ENCODE assay signal across 9 cellular contexts in the genomic region with DNA sequence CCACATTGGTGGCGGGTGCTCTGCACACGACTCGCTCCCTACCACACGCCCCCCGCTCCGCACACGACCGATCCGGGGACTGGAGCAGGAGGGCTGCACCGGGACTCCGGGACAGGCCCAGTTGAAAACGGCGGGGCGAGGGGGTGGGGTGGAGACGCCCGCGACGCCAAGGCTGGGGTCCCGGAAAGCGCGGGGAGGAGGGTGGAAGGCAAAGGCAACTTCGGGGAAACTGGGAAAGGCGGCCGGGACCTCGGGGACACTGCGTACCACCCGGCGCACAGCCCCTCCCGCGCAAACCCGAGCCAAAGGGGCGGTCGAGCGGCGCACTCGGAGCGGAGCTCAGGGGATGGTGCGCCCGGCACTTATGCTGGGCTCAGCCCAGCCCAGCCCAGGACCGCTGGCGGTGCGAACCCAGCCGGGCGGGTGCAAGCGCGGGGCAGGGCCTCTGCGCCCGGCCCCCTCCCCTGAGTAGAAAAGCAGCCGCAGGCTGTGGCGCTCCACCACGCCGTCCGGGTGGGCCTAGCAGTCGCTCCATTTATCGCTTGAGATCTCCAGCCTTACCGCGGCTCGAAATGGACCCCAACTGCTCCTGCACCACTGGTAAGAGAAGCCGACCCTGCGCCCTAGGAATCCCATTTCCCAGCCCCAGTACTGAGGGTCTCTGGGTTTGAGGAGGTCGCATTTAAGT. TPM values are rescaled to one million over a fixed set of nuclear protein-coding genes. Genes with fewer than 3 reads are reported as not detected.
DNase-seq lines count a peak whose midpoint lies in the region; ATAC-seq, FAIRE-seq and TF ChIP-seq lines count a peak whose summit lies in the region.
"Had no signal": no experiment of that assay in that cellular context is flagged by ENCODE, and none has a peak within 500 bp of the region (broad histone marks: within the 10 kb centered on the region; RNA-seq: fewer than 3 reads in every experiment).

A gene (plus strand): TSS at position 500 of the 688 bp plus-strand sequence. CDS start 73 bp downstream, at position 573.

- DNase-seq in GM12878 (ENCODE audit: low read depth, low spot score) (no peak), iPS-NIHi11 (ENCODE audit: low spot score) (peak; percentile 48), NCI-H128 (lab: John Stamatoyannopoulos, UW; ENCODE audit: unreplicated experiment) (no peak)

- H3K79me2 ChIP-seq in GM12878 (ENCODE audit: control insufficient read depth, insufficient read depth, low read length), result no peaks in the 10 kb centered on the region

- H3K36me3 Mint-ChIP-seq in IgD-negative memory B cell, result no peaks in the 10 kb centered on the region

- TF ChIP-seq RAD21 in GM12878 (IDR thresholded peaks at IDR 0.05; ENCODE audit: insufficient read depth, low read depth, low read length), result no peak

- peaks cover 55% of the 10 kb centered on the region for H3K27me3 Mint-ChIP-seq in IgD-negative memory B cell

- H3K27me3 ChIP-seq in GM12878 (replicated peaks in 1 of 2; ENCODE audit: control insufficient read depth in 2 of 2, insufficient read depth in 2 of 2, low read length in 1 of 2) (peaks cover 14 to 24% of the 10 kb centered on the region in 2 experiments), skeletal muscle tissue (ENCODE audit: control insufficient read depth in 3 of 3, insufficient read depth in 3 of 3, low read length in 3 of 3) (peaks cover 7 to 17% (median 13%) of the 10 kb centered on the region in 3 donors)

- intact Hi-C loops in GM12878 (cut with micrococcal nuclease; ENCODE audit: unreplicated experiment), result no loop called here

- ATAC-seq in GM12878 (peak; percentile 23), HG03139 (IDR thresholded peaks at IDR 0.05; ENCODE audit: unreplicated experiment) (no peak), GM18907 (IDR thresholded peaks at IDR 0.05; ENCODE audit: unreplicated experiment) (no peak), HG03442 (IDR thresholded peaks at IDR 0.05; ENCODE audit: unreplicated experiment) (no peak)

- no TSS peak for BruUV-seq in GM12878 (replicated peaks; lab: Mats Ljungman, UMichigan)

- H3K9ac ChIP-seq in GM12878 (ENCODE audit: control insufficient read depth, insufficient read depth, low read length), result no peak within 1 kb of the TSS
- H3K9ac ChIP-seq in skeletal muscle tissue (ENCODE audit: low read depth in 1 of 3, low read length in 3 of 3), result peak within 1 kb of the TSS; percentile 54 to 77 (median 67)
- H3K9ac ChIP-seq: KMS-11 had no signal

- peaks cover 9 to 21% (median 11%) of the 10 kb centered on the region in 3 donors for H3K4me1 Mint-ChIP-seq in IgD-negative memory B cell

- no peak within 1 kb of the TSS for H3K27ac Mint-ChIP-seq in IgD-negative memory B cell

- no peak for TF ChIP-seq CTCF in GM12878 (IDR thresholded peaks at IDR 0.05 in 2 of 3, conservative IDR thresholded peaks at IDR 0.05 in 1 of 3; ENCODE audit: control insufficient read depth in 2 of 3, extremely low read depth in 1 of 3, insufficient read depth in 1 of 3, low read depth in 3 of 3, low read length in 3 of 3)

- no peak for TF ChIP-seq EP300 in GM12878 (IDR thresholded peaks at IDR 0.05; ENCODE audit: borderline replicate concordance in 1 of 2, control insufficient read depth in 1 of 2, low read depth in 2 of 2, low read length in 2 of 2)

- peak within 1 kb of the TSS; percentile 47; the same call in 1 of the 2 replicates for H3K4me2 ChIP-seq in GM12878 (ENCODE audit: control insufficient read depth, insufficient read depth)
- H3K4me2 ChIP-seq: KMS-11 had no signal

- RAD21 ChIA-PET in GM12878 (lab: Charles Lee; ENCODE audit: unreplicated experiment), result interaction anchor here (2.9 kb wide), 1 partner anchor 69 kb away, joined by 11 read pairs; no protein-coding TSS in a partner anchor

- peak within 1 kb of the TSS in 3 of 4 donors; percentile 51 to 60 (median 58) for H3K4me3 Mint-ChIP-seq in IgD-negative memory B cell

- H2AFZ ChIP-seq in GM12878 (ENCODE audit: control insufficient read depth, low read depth, low read length), result no peak within 1 kb of the TSS

- H3K36me3 ChIP-seq in GM12878 (ENCODE audit: control insufficient read depth in 2 of 2, insufficient read depth in 2 of 2, low read length in 1 of 2) (no peaks in the 10 kb centered on the region), skeletal muscle tissue (ENCODE audit: control insufficient read depth in 3 of 3, insufficient read depth in 3 of 3, low read length in 3 of 3) (no peaks in the 10 kb centered on the region)

- H4K20me1 ChIP-seq in GM12878 (ENCODE audit: control insufficient read depth, insufficient read depth), result no peaks in the 10 kb centered on the region

- in situ Hi-C loops in GM12878 (cut with MboI), result no loop called here

- H3K9me3 ChIP-seq in GM12878 (replicated peaks; ENCODE audit: control insufficient read depth, insufficient read depth, low read length), result no peaks in the 10 kb centered on the region
- H3K9me3 ChIP-seq in skeletal muscle tissue (ENCODE audit: control insufficient read depth in 3 of 3, low read length in 3 of 3), result no peaks in the 10 kb centered on the region

- H3K27ac ChIP-seq in GM12878 (ENCODE audit: control insufficient read depth, insufficient read depth) (no peak within 1 kb of the TSS), skeletal muscle tissue (ENCODE audit: low read depth, low read length) (peak within 1 kb of the TSS; percentile 42)
- H3K27ac ChIP-seq: KMS-11 had no signal

- H3K4me1 ChIP-seq in GM12878 (ENCODE audit: control insufficient read depth, insufficient read depth, low read length), result peaks cover 15% of the 10 kb centered on the region
- H3K4me1 ChIP-seq in skeletal muscle tissue (ENCODE audit: control insufficient read depth in 3 of 3, insufficient read depth in 3 of 3, low read length in 3 of 3), result peaks cover 18 to 29% (median 26%) of the 10 kb centered on the region in 3 donors

- no peaks in the 10 kb centered on the region for H3K9me3 Mint-ChIP-seq in IgD-negative memory B cell

- CTCF ChIA-PET in GM12878 (lab: Yijun Ruan, JAX), result no interaction called here

- TF ChIP-seq POLR2A in GM12878 (IDR thresholded peaks at IDR 0.05; ENCODE audit: low read depth, low read length), result no peak

- SMC1A ChIA-PET in GM12878 (lab: Charles Lee; ENCODE audit: uncharacterized antibody, unreplicated experiment), result interaction anchor here (2.4 kb wide), 1 partner anchor 21 kb away, joined by 27 read pairs; no protein-coding TSS in a partner anchor

- FAIRE-seq in GM12878 (lab: Jason Lieb, UNC), result no peak

- POLR2A ChIA-PET in GM12878 (lab: Charles Lee), result no interaction called here

- H3K4me3 ChIP-seq in GM12878, result no peak within 1 kb of the TSS
- peak within 1 kb of the TSS; percentile 54 to 69 (median 67) for H3K4me3 ChIP-seq in skeletal muscle tissue (ENCODE audit: low read length in 3 of 3)

- WGBS in GM12878 (ENCODE audit: insufficient coverage, insufficient replicate concordance, low lambda C conversion rate, missing lambda C conversion rate), result 30% methylated on average over 46 of the region's 61 CpGs

TF ChIP-seq in GM12878, 131 proteins besides CTCF, POLR2A, EP300 and RAD21:
- no peak for TF ChIP-seq KDM1A (IDR thresholded peaks at IDR 0.05; ENCODE audit: borderline replicate concordance)
- TF ChIP-seq NFXL1 (IDR thresholded peaks at IDR 0.05; ENCODE audit: borderline replicate concordance), result no peak
- TF ChIP-seq PAX8 (IDR thresholded peaks at IDR 0.05), result no peak
- TF ChIP-seq SUZ12 (IDR thresholded peaks at IDR 0.05; ENCODE audit: unreplicated experiment), result peak; percentile 33

RNA-seq across cellular contexts. Expression of the gene that starts here (rescaled TPM):
- polyA plus RNA-seq in IgD-negative memory B cell (not detected), GM12878 (2011; rRNA removed) (not detected in 2 replicates), GM12878 (2014; fragmentation: Illumina TruSeq; extraction: Trizol) (not detected in 2 replicates), GM12878 (2014; fragmentation: Nextera tagmentation; extraction: Ambion mirVana) (not detected), GM12878 (2014; rRNA removed) (not detected in 2 replicates), GM12878 (2016; fragmentation: Nextera tagmentation; extraction: Ambion mirVana) (not detected)
- not detected in 2 replicates for total RNA-seq in GM12878 (2013; cell fraction: nucleolus; rRNA removed)
- total RNA-seq in GM12878 (2014; rRNA removed) (not detected in 2 replicates), GM12878 (2014; rRNA removed; fragmentation: Illumina TruSeq; extraction: Trizol) (not detected in 2 replicates), GM12878 (2021) (not detected in 2 replicates), skeletal muscle tissue (2.1 TPM)
- not detected for polyA plus RNA-seq in GM12878 (2011; ENCODE audit: low read depth)
- polyA plus RNA-seq in GM12878 (2011; cell fraction: cytosol; rRNA removed), result not detected in 2 replicates
- polyA plus RNA-seq in GM12878 (2011; cell fraction: nucleus; rRNA removed), result not detected in 2 replicates
- not detected in 2 replicates for polyA plus RNA-seq in GM12878 (2012)
- polyA minus RNA-seq in GM12878 (2011; rRNA and poly(A)+ RNA removed), result not detected in 2 replicates
- not detected in 2 replicates for polyA minus RNA-seq in GM12878 (2011; cell fraction: cytosol; rRNA and poly(A)+ RNA removed)
- polyA minus RNA-seq in GM12878 (2011; cell fraction: nucleus; rRNA and poly(A)+ RNA removed), result not detected in 2 replicates

Comparison
In these comparisons a context has a peak if more than half of its experiments do, and no peak if none do; other contexts are left out.
1. Peak in ATAC-seq and H3K4me2 ChIP-seq in GM12878; RNA of the gene not detected or under 1 TPM.